1 cellular context compared by ENCODE assay signal in genomic region chr2:57453929-57454328, GRCh38.
TF ChIP-seq lines count a peak whose summit lies in the region.

No MANE protein-coding gene starts in this region.

TF ChIP-seq in GM23338, 12 proteins besides CTCF, POLR2A, EP300 and RAD21 (continued from another document):
- TF ChIP-seq ZNF462 (CRISPR knock-in tag; IDR thresholded peaks at IDR 0.05) = no peak
- TF ChIP-seq EZH2phosphoT487 (IDR thresholded peaks at IDR 0.05; ENCODE audit: unreplicated experiment) = no peak
- no peak for TF ChIP-seq CREB1 (CRISPR knock-in tag; IDR thresholded peaks at IDR 0.05; ENCODE audit: low read depth)
